8 cellular contexts compared by ENCODE assay signal in the genomic region with DNA sequence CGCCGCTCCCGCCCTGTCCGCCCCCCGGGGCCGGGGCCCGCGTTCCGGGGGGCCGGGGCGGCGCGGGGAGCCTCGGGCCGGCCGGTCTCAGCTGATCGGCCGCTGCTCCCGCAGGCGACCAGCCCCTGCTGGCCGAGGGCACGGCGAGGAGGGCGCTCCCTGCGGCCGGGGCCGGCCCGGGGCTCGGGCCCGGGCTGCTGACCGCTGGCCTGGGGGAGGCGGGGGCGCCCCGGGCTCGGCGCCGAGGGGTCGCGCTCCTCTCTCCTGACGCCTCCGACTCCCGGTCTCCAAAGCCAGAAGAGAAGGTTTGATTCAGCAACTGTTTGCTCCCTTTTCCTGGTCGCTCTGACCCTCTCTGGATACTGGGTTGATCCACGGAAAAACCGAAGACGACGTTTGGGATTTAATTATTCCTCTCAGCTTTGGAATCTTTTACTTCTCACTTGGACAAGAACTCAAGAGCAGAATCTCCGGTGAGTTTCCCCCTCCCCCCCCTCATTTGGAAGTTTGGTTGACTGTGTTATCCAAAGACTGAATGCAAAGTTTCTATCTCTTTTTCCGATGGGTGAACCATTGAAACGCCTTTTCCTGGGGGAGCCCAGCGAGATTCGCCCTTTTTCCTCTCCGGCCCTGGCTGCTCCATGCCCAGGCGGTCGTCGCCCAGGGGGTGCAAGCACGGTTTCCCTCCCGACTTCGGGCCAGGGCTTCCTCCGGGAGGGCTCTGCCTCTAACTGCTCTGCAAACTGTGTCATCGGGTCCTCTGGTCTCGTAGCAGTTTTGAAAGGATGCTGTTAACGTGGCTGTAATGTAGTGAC. TPM values are rescaled to one million over a fixed set of nuclear protein-coding genes. Genes with fewer than 3 reads are reported as not detected.
DNase-seq lines count a peak whose midpoint lies in the region; ATAC-seq, FAIRE-seq and TF ChIP-seq lines count a peak whose summit lies in the region.

No MANE protein-coding gene starts in this region.

- peak overlapping the region; percentile 36 for H3K27ac ChIP-seq in endothelial cell of umbilical vein (ENCODE audit: insufficient read depth, low read depth, low read length)
- peak overlapping the region; percentile 83 for H3K27ac ChIP-seq in muscle layer of colon (ENCODE audit: low read depth, low read length)
- peak overlapping the region; percentile 98 to 100 (median 100) for H3K27ac ChIP-seq in transverse colon

- H3K4me1 ChIP-seq in endothelial cell of umbilical vein (ENCODE audit: control insufficient read depth, extremely low read depth, insufficient read depth, low read length) (peaks cover 21% of the 10 kb centered on the region), muscle layer of colon (ENCODE audit: insufficient read depth, low read length) (peaks cover 33% of the 10 kb centered on the region), transverse colon (peaks cover 17 to 59% (median 22%) of the 10 kb centered on the region in 4 donors)

- H3K9me3 Mint-ChIP-seq in activated CD4-positive, alpha-beta T cell treated with anti-CD3 and anti-CD28 coated beads, Interleukin-2, amount 10 ng/mL, durations not matched to agents 7 days and 5 days = no peaks in the 10 kb centered on the region

- H3K4me1 Mint-ChIP-seq in activated CD4-positive, alpha-beta T cell treated with anti-CD3 and anti-CD28 coated beads, Interleukin-2, amount 10 ng/mL, durations not matched to agents 7 days and 5 days = peaks cover 25% of the 10 kb centered on the region

- intact Hi-C loops in endothelial cell of umbilical vein (cut with micrococcal nuclease) = loop anchor here (1.0 to 2.0 kb wide), 4 partner anchors 26 to 121 kb away; no protein-coding TSS in a partner anchor
- intact Hi-C loops in transverse colon (cut with DNase I; ENCODE audit: low total_unique reads) = loop anchor here (5.0 kb wide), 1 partner anchor 1047 kb away; the partner anchor contains the start of gene PACS1

- ATAC-seq in GM19395 (IDR thresholded peaks at IDR 0.05; ENCODE audit: unreplicated experiment) (peak; percentile 23), GM21786 (IDR thresholded peaks at IDR 0.05; ENCODE audit: unreplicated experiment) (no peak)

- no peaks in the 10 kb centered on the region for H3K27me3 Mint-ChIP-seq in activated CD4-positive, alpha-beta T cell treated with anti-CD3 and anti-CD28 coated beads, Interleukin-2, amount 10 ng/mL, durations not matched to agents 7 days and 5 days

- H3K36me3 ChIP-seq in endothelial cell of umbilical vein (ENCODE audit: control insufficient read depth in 2 of 2, extremely low read depth in 1 of 2, insufficient read depth in 2 of 2, low read length in 2 of 2) (no peaks in the 10 kb centered on the region), muscle layer of colon (ENCODE audit: insufficient read depth, low read length) (no peaks in the 10 kb centered on the region), transverse colon (peaks cover 0 to 2% (median 0%) of the 10 kb centered on the region in 4 donors)

- H3K27me3 ChIP-seq in endothelial cell of umbilical vein (ENCODE audit: control insufficient read depth in 2 of 2, insufficient read depth in 2 of 2, low read length in 2 of 2) (no peaks in the 10 kb centered on the region), muscle layer of colon (ENCODE audit: control insufficient read depth in 1 of 2, insufficient read depth in 2 of 2, low read length in 2 of 2) (no peaks in the 10 kb centered on the region), transverse colon (no peaks in the 10 kb centered on the region)

- DNase-seq in D341Med (ENCODE audit: low spot score) (peak; percentile 69), HT-29 (ENCODE audit: low spot score) (peak; percentile 66), endothelial cell of umbilical vein (ENCODE audit: low read depth, low spot score) (peak; percentile 49), transverse colon (peak; percentile 32)
- peak; percentile 38 for DNase-seq in activated CD4-positive, alpha-beta T cell treated with anti-CD3 and anti-CD28 coated beads, Interleukin-2, amount 10 ng/mL, durations not matched to agents 7 days and 5 days

- TSS peak; percentile 31 for BruUV-seq in endothelial cell of umbilical vein (replicated peaks; lab: Mats Ljungman, UMichigan)

- CTCF ChIA-PET in activated CD4-positive, alpha-beta T cell treated with anti-CD3 and anti-CD28 coated beads, Interleukin-2, amount 10 ng/mL, durations not matched to agents 7 days and 5 days (lab: Charles Lee) = interaction anchor here (0.5 to 1.5 kb wide), 6 partner anchors 8 to 282 kb away, joined by 3 to 6 read pairs (median 3); partner anchors contain the start of gene PPP1CA
- CTCF ChIA-PET in endothelial cell of umbilical vein (lab: Charles Lee) = interaction anchor here (0.7 to 1.4 kb wide), 10 partner anchors 9 to 158 kb away, joined by 3 to 9 read pairs (median 3); no protein-coding TSS in a partner anchor

- no peaks in the 10 kb centered on the region for H3K9me3 ChIP-seq in endothelial cell of umbilical vein (replicated peaks; ENCODE audit: control insufficient read depth, insufficient read depth, low read length)
- H3K9me3 ChIP-seq in muscle layer of colon (ENCODE audit: low read length) = no peaks in the 10 kb centered on the region
- no peaks in the 10 kb centered on the region for H3K9me3 ChIP-seq in transverse colon

- no peaks in the 10 kb centered on the region for H3K9me1 ChIP-seq in endothelial cell of umbilical vein (replicated peaks; ENCODE audit: control insufficient read depth, extremely low read depth, insufficient read depth, low read length)

- TF ChIP-seq CTCF in endothelial cell of umbilical vein (IDR thresholded peaks at IDR 0.05; ENCODE audit: extremely low read depth in 1 of 2, insufficient read depth in 1 of 2, low read depth in 1 of 2, low read length in 2 of 2) (peak in 1 of 2 donors; percentile 14), transverse colon (IDR thresholded peaks at IDR 0.05) (no peak)

- POLR2A ChIA-PET in activated CD4-positive, alpha-beta T cell treated with anti-CD3 and anti-CD28 coated beads, Interleukin-2, amount 10 ng/mL, durations not matched to agents 7 days and 5 days (lab: Charles Lee) = interaction anchor here (0.6 kb wide), 1 partner anchor 47 kb away, joined by 4 read pairs; no protein-coding TSS in a partner anchor
- POLR2A ChIA-PET in endothelial cell of umbilical vein (lab: Charles Lee) = interaction anchor here (1.0 kb wide), 1 partner anchor 122 kb away, joined by 3 read pairs; no protein-coding TSS in a partner anchor

- peaks cover 57% of the 10 kb centered on the region for H3K79me2 ChIP-seq in endothelial cell of umbilical vein (ENCODE audit: control insufficient read depth, insufficient read depth, low read length)

- WGBS in transverse colon (ENCODE audit: low coverage in 1 of 2), 2 donors = 0 to 1% methylated on average over 7 to 34 of the region's 63 CpGs

- TF ChIP-seq POLR2A in endothelial cell of umbilical vein (IDR thresholded peaks at IDR 0.05; ENCODE audit: low read depth, low read length) (no peak), transverse colon (IDR thresholded peaks at IDR 0.05) (no peak)

- peak overlapping the region; percentile 95 for H3K27ac Mint-ChIP-seq in activated CD4-positive, alpha-beta T cell treated with anti-CD3 and anti-CD28 coated beads, Interleukin-2, amount 10 ng/mL, durations not matched to agents 7 days and 5 days

- H3K4me2 ChIP-seq in endothelial cell of umbilical vein (ENCODE audit: insufficient read depth, low read length) = peak overlapping the region; percentile 98

- FAIRE-seq in endothelial cell of umbilical vein (lab: Jason Lieb, UNC) = no peak

- peak overlapping the region; percentile 97 for H3K4me3 Mint-ChIP-seq in activated CD4-positive, alpha-beta T cell treated with anti-CD3 and anti-CD28 coated beads, Interleukin-2, amount 10 ng/mL, durations not matched to agents 7 days and 5 days

- H3K4me3 ChIP-seq in endothelial cell of umbilical vein (replicated peaks in 1 of 3; ENCODE audit: insufficient read depth in 1 of 3, low read depth in 1 of 3, low read length in 3 of 3) (peak overlapping the region; percentile 83 to 96 (median 96)), muscle layer of colon (ENCODE audit: low read depth in 1 of 2, low read length in 2 of 2) (peak overlapping the region; percentile 51 to 94), transverse colon (peak overlapping the region; percentile 98 to 100 (median 98))

- H3K9ac ChIP-seq in endothelial cell of umbilical vein (replicated peaks; ENCODE audit: extremely low read depth, insufficient read depth, low read length) (peak overlapping the region; percentile 90), muscle layer of colon (ENCODE audit: low read length) (peak overlapping the region; percentile 87)

- peaks cover 26% of the 10 kb centered on the region for H3K36me3 Mint-ChIP-seq in activated CD4-positive, alpha-beta T cell treated with anti-CD3 and anti-CD28 coated beads, Interleukin-2, amount 10 ng/mL, durations not matched to agents 7 days and 5 days (ENCODE audit: low read depth)

- peaks cover 2% of the 10 kb centered on the region for H4K20me1 ChIP-seq in endothelial cell of umbilical vein (replicated peaks; ENCODE audit: control insufficient read depth, extremely low read depth, insufficient read depth, low read length)

- no peak for TF ChIP-seq EP300 in transverse colon (IDR thresholded peaks at IDR 0.05; ENCODE audit: low read depth)

- dilution Hi-C loops in endothelial cell of umbilical vein (cut with MboI; ENCODE audit: extremely low pct_ligation_motif_present, low sequenced_read_pairs) = no loop called here

- in situ Hi-C loops in transverse colon (cut with MboI; ENCODE audit: low pct_ligation_motif_present in 1 of 4, low pct_unique_long_range_greater_than_20kb in 1 of 4, low sequenced_read_pairs in 3 of 4) = no loop called here

- peak overlapping the region; percentile 23 for H2AFZ ChIP-seq in endothelial cell of umbilical vein (ENCODE audit: low read depth, low read length)

TF ChIP-seq in endothelial cell of umbilical vein, 7 proteins besides CTCF, POLR2A, EP300 and RAD21 (continues in another document):
- TF ChIP-seq JUN (IDR thresholded peaks at IDR 0.05; ENCODE audit: borderline replicate concordance, insufficient read depth, insufficient read length, low read depth) (no peak), FOS (IDR thresholded peaks at IDR 0.05; ENCODE audit: borderline replicate concordance, insufficient read depth, low read length) (no peak)

RNA-seq across cellular contexts. Expression of gene KDM2A, which starts 0.7 kb away (rescaled TPM):
- total RNA-seq in HT-29 (2014; rRNA removed; shearing (Covaris generic)) = 49.3 and 59.9 TPM in 2 replicates
- total RNA-seq in activated CD4-positive, alpha-beta T cell treated with anti-CD3 and anti-CD28 coated beads, Interleukin-2, amount 10 ng/mL, durations not matched to agents 7 days and 5 days = 10 to 100 TPM; 83.8 to 94.0 TPM
- total RNA-seq in endothelial cell of umbilical vein (69.9 and 79.5 TPM in 2 replicates), transverse colon (100 to 1,000 TPM in 1 of 4 donors, 10 to 100 TPM in 3; 65.3 to 137 (median 81.2) TPM)
- polyA plus RNA-seq in endothelial cell of umbilical vein = 72.2 and 73.3 TPM in 2 replicates
- polyA plus RNA-seq in endothelial cell of umbilical vein (2011; cell fraction: cytosol; rRNA removed) = 54.1 and 54.5 TPM in 2 replicates
- 234 and 254 TPM in 2 replicates for polyA plus RNA-seq in endothelial cell of umbilical vein (2011; cell fraction: nucleus; rRNA removed)
- polyA plus RNA-seq in endothelial cell of umbilical vein (2012) = 49.4 and 54.2 TPM in 2 replicates
- 127 and 154 TPM in 2 replicates for polyA minus RNA-seq in endothelial cell of umbilical vein
- 47.1 TPM for polyA minus RNA-seq in endothelial cell of umbilical vein (2011; cell fraction: cytosol; rRNA and poly(A)+ RNA removed)
- polyA minus RNA-seq in endothelial cell of umbilical vein (2011; cell fraction: nucleus; rRNA and poly(A)+ RNA removed) = 113 and 127 TPM in 2 replicates

Comparison
In these comparisons a context has a peak if more than half of its experiments do, and no peak if none do; other contexts are left out.
1. H3K27ac ChIP-seq: peak in every context shown above with its lines; median percentile 100 in transverse colon; 83 in muscle layer of colon; 36 in endothelial cell of umbilical vein.